Comparison of ENCODE assay signal across 1 cellular context in the genomic region with DNA sequence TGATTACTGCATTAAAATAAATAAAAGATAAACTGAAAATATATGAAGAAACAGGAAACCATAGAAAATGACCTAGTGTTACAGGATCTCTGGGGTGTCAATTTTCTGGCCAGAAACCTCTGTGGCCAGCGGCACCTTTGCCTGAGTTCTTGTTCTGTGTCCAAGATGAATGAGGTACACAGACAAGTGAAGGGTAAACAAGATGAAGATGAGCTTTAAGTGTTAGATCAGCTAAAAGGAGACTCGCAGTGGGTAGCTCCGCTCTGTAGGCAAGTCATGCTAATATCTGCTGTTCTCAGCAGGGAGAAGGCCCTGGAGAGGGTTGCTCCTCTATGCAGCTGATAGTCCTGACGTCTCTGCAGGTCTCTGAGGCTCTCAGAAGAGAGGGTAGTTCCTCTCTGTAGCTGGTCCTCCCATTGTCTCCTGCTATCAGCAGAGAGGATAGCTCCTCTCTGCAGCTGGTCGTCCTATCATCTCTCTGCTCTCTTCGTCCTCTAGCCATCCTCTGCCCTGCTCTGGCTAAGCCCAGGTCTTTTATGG.
TF ChIP-seq lines count a peak whose summit lies in the region.

No MANE protein-coding gene starts in this region.

TF ChIP-seq in A549, 52 proteins besides CTCF, POLR2A, EP300 and RAD21 (continued from another document):
- TF ChIP-seq, protein P1, sequence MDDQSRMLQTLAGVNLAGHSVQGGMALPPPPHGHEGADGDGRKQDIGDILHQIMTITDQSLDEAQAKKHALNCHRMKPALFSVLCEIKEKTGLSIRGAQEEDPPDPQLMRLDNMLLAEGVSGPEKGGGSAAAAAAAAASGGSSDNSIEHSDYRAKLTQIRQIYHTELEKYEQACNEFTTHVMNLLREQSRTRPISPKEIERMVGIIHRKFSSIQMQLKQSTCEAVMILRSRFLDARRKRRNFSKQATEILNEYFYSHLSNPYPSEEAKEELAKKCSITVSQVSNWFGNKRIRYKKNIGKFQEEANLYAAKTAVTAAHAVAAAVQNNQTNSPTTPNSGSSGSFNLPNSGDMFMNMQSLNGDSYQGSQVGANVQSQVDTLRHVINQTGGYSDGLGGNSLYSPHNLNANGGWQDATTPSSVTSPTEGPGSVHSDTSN (IDR thresholded peaks at IDR 0.05) = no peak
- TF ChIP-seq, protein P2, sequence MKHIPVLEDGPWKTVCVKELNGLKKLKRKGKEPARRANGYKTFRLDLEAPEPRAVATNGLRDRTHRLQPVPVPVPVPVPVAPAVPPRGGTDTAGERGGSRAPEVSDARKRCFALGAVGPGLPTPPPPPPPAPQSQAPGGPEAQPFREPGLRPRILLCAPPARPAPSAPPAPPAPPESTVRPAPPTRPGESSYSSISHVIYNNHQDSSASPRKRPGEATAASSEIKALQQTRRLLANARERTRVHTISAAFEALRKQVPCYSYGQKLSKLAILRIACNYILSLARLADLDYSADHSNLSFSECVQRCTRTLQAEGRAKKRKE (CRISPR knock-in tag; IDR thresholded peaks at IDR 0.05; ENCODE audit: low read depth) = no peak
- TF ChIP-seq ZSCAN20 (CRISPR knock-in tag; IDR thresholded peaks at IDR 0.05) (no peak), MAZ (IDR thresholded peaks at IDR 0.05; ENCODE audit: borderline replicate concordance, low read depth, low read length) (no peak), JUNB (IDR thresholded peaks at IDR 0.05) (no peak), ESRRA (IDR thresholded peaks at IDR 0.05; ENCODE audit: borderline replicate concordance, low read length) (no peak), SREBF2 (IDR thresholded peaks at IDR 0.05) (no peak), MAFK (IDR thresholded peaks at IDR 0.05; ENCODE audit: partially characterized antibody) (no peak), HOXB5 (CRISPR knock-in tag; IDR thresholded peaks at IDR 0.05) (no peak), CHD2 (IDR thresholded peaks at IDR 0.05; ENCODE audit: low read length, partially characterized antibody) (no peak), RNF2 (IDR thresholded peaks at IDR 0.05; ENCODE audit: borderline replicate concordance, low read depth) (no peak)
- TF ChIP-seq, protein P3, sequence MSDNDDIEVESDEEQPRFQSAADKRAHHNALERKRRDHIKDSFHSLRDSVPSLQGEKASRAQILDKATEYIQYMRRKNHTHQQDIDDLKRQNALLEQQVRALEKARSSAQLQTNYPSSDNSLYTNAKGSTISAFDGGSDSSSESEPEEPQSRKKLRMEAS (IDR thresholded peaks at IDR 0.05) = no peak
- TF ChIP-seq, protein P4, sequence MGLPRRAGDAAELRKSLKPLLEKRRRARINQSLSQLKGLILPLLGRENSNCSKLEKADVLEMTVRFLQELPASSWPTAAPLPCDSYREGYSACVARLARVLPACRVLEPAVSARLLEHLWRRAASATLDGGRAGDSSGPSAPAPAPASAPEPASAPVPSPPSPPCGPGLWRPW (IDR thresholded peaks at IDR 0.05) = no peak
TF ChIP-seq in A549: peak in this region for 0.
